In the genomic region with DNA sequence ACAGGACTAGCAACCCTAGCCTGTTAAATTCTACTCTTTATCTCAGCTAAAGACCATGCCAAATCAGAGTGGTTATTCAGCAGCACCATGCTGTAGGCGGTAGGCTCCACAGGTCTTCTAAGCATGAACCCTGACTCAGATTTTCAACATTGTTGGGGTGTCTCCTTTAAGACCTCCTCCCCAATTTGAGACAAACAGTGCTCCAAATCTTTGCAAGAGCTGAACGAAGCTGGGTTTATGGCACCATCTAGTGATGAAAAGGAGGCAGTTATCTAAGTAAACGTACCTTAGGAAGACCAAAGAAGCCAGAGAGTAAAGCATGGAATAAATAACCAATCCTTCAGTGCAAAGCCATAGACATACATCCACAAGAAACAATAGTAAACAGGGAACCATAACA, we compare ENCODE assay signal across 9 cellular contexts.
A peak's percentile ranks its signal among the peaks of the same experiment; 100 is the strongest.
DNase-seq lines count a peak whose midpoint lies in the region; ATAC-seq and TF ChIP-seq lines count a peak whose summit lies in the region.
"Had no signal": no experiment of that assay in that cellular context is flagged by ENCODE, and none has a peak within 500 bp of the region (broad histone marks: within the 10 kb centered on the region; RNA-seq: fewer than 3 reads in every experiment).

No MANE protein-coding gene starts in this region.

- no peaks in the 10 kb centered on the region for H3K27me3 ChIP-seq in SK-N-SH (ENCODE audit: insufficient read depth)
- no peaks in the 10 kb centered on the region for H3K27me3 ChIP-seq in MG63

- peak; percentile 51 for TF ChIP-seq RAD21 in SK-N-SH (IDR thresholded peaks at IDR 0.05; ENCODE audit: low read length)

- no peaks in the 10 kb centered on the region for H4K20me1 ChIP-seq in SK-N-SH (ENCODE audit: insufficient read depth)

- peak; percentile 26 for DNase-seq in CMK (ENCODE audit: low read depth)
- peak; percentile 45 for DNase-seq in HEK293T (ENCODE audit: extremely low spot score)
- no peak for DNase-seq in SK-N-SH
- DNase-seq in iPS DF 19.7 (ENCODE audit: low read depth, low spot score): peak; percentile 47
- no peak for DNase-seq in central memory CD4-positive, alpha-beta T cell
- no peak for DNase-seq in MG63
- DNase-seq in RPMI8226: no peak
- DNase-seq: NCI-H2171 had no signal

- H2AFZ ChIP-seq in SK-N-SH (ENCODE audit: low read depth): no peak overlapping the region

- H3K9ac ChIP-seq in SK-N-SH: no peak overlapping the region

- H3K4me1 ChIP-seq in SK-N-SH (ENCODE audit: control insufficient read depth in 1 of 2, insufficient read depth in 2 of 2, low read depth in 1 of 2, low read length in 1 of 2): no peaks in the 10 kb centered on the region

- ATAC-seq in GM18519 (IDR thresholded peaks at IDR 0.05; ENCODE audit: low FRiP score, unreplicated experiment): no peak

- H3K36me3 ChIP-seq in SK-N-SH (replicated peaks in 1 of 2; ENCODE audit: control insufficient read depth in 1 of 2, insufficient read depth in 2 of 2, low read length in 1 of 2) (no peaks in the 10 kb centered on the region), MG63 (no peaks in the 10 kb centered on the region)

- POLR2A ChIA-PET in HEK293T (lab: Yijun Ruan, JAX): no interaction called here
- POLR2A ChIA-PET in SK-N-SH (lab: Yijun Ruan, JAX): no interaction called here

- WGBS in SK-N-SH (ENCODE audit: low lambda C conversion rate): 27% methylated on average over 3 of the region's 3 CpGs

- H3K9me3 ChIP-seq in SK-N-SH: 0 out of 2 replicates have a peak, but pooled peaks cover 8% of the 10 kb centered on the region
- H3K9me3 ChIP-seq in MG63: no peaks in the 10 kb centered on the region

- peaks cover 4% of the 10 kb centered on the region for H3F3A ChIP-seq in SK-N-SH (replicated peaks; ENCODE audit: insufficient read depth)

- CTCF ChIA-PET in HEK293T (lab: Yijun Ruan, JAX) (interaction anchor here (0.7 to 0.8 kb wide), 3 partner anchors 14 to 362 kb away, joined by 3 read pairs; no protein-coding TSS in a partner anchor), SK-N-SH (lab: Yijun Ruan, JAX) (no interaction called here)

- H3K4me3 ChIP-seq in SK-N-SH (ENCODE audit: low read depth in 2 of 2, low read length in 1 of 2): no peak overlapping the region
- no peak overlapping the region for H3K4me3 ChIP-seq in MG63

- no peaks in the 10 kb centered on the region for H3K79me2 ChIP-seq in SK-N-SH (ENCODE audit: insufficient read depth)

- TF ChIP-seq EP300 in SK-N-SH (IDR thresholded peaks at IDR 0.05; ENCODE audit: borderline replicate concordance in 1 of 2, low read depth in 1 of 2, low read length in 1 of 2): no peak

- H3K27ac ChIP-seq in SK-N-SH (ENCODE audit: low read depth in 2 of 2, low read length in 1 of 2): no peak overlapping the region

- no peaks in the 10 kb centered on the region for H3K9me2 ChIP-seq in SK-N-SH

- TF ChIP-seq CTCF in SK-N-SH (IDR thresholded peaks at IDR 0.05): peak; percentile 53

- no peak overlapping the region for H3K4me2 ChIP-seq in SK-N-SH

TF ChIP-seq in HEK293T, 16 proteins besides CTCF, POLR2A, EP300 and RAD21:
- no peak for TF ChIP-seq FOXK2 (IDR thresholded peaks at IDR 0.05)
- no peak for TF ChIP-seq ZNF384 (IDR thresholded peaks at IDR 0.05)
- TF ChIP-seq, protein P1, sequence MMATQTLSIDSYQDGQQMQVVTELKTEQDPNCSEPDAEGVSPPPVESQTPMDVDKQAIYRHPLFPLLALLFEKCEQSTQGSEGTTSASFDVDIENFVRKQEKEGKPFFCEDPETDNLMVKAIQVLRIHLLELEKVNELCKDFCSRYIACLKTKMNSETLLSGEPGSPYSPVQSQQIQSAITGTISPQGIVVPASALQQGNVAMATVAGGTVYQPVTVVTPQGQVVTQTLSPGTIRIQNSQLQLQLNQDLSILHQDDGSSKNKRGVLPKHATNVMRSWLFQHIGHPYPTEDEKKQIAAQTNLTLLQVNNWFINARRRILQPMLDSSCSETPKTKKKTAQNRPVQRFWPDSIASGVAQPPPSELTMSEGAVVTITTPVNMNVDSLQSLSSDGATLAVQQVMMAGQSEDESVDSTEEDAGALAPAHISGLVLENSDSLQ (IDR thresholded peaks at IDR 0.05): no peak
- no peak for TF ChIP-seq LEF1 (IDR thresholded peaks at IDR 0.05; ENCODE audit: borderline replicate concordance)
- no peak for TF ChIP-seq ELF4 (IDR thresholded peaks at IDR 0.05)
- TF ChIP-seq FOXM1 (IDR thresholded peaks at IDR 0.05; ENCODE audit: borderline replicate concordance): no peak
- no peak for TF ChIP-seq SP1 (IDR thresholded peaks at IDR 0.05)
- no peak for TF ChIP-seq CTBP1 (IDR thresholded peaks at IDR 0.05; ENCODE audit: borderline replicate concordance)
- no peak for TF ChIP-seq HDGF (IDR thresholded peaks at IDR 0.05; ENCODE audit: borderline replicate concordance)
- no peak for TF ChIP-seq FOXA1 (IDR thresholded peaks at IDR 0.05)
- no peak for TF ChIP-seq BHLHE40 (IDR thresholded peaks at IDR 0.05; ENCODE audit: borderline replicate concordance)
- TF ChIP-seq ARNT (IDR thresholded peaks at IDR 0.05): no peak
- TF ChIP-seq NFRKB (IDR thresholded peaks at IDR 0.05): no peak

TF ChIP-seq in SK-N-SH, 30 proteins besides CTCF, POLR2A, EP300 and RAD21:
- TF ChIP-seq TAF1 (IDR thresholded peaks at IDR 0.05; ENCODE audit: borderline replicate concordance, low read depth, low read length): no peak
- peak; percentile 38; the same call in 1 of the 2 replicates for TF ChIP-seq SMC3 (IDR thresholded peaks at IDR 0.05; ENCODE audit: low read depth, low read length)

Comparison
In these comparisons a context has a peak if more than half of its experiments do, and no peak if none do; other contexts are left out.
1. DNase-seq: peak in CMK (single experiment), HEK293T (single experiment) and iPS DF 19.7 (single experiment); none in SK-N-SH (single experiment), central memory CD4-positive, alpha-beta T cell (single experiment), MG63 (single experiment) and RPMI8226 (single experiment).